In the genomic region with DNA sequence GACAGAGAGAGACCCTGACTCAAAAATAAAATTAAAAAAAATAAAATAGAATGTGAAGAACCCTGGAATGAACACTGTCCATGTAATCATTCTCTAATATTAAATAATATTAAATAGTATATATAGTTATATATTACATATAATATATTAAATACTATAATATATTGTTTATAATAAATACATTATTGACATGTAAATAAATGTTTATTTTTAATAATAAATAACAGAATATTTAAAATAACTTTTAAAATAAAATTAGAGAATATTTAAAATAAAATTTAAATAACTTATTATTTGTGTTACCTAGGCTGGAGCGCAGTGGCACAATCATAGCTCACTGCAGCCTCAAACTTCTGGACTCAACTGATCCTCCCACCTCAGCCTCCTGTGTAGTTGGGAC, we compare ENCODE assay signal across 24 cellular contexts.
"Had no signal": no experiment of that assay in that cellular context is flagged by ENCODE, and none has a peak within 500 bp of the region (broad histone marks: within the 10 kb centered on the region; RNA-seq: fewer than 3 reads in every experiment).

No MANE protein-coding gene starts in this region.

- H3K4me3 Mint-ChIP-seq: endodermal cell; memory B cell; natural killer cell treated with Interleukin-12 subunit alpha and Interleukin-12 subunit beta and Interleukin-15 and Interleukin-18, amount 100 ng/mL, for 72 hours; neural crest cell; type B pancreatic cell had no signal

- ATAC-seq: left lobe of liver; natural killer cell treated with Interleukin-12 subunit alpha and Interleukin-12 subunit beta and Interleukin-15 and Interleukin-18, amount 100 ng/mL, for 72 hours; right lobe of liver had no signal

- FAIRE-seq: endothelial cell of umbilical vein, keratinocyte, small intestine had no signal

- H3K27ac Mint-ChIP-seq: endodermal cell, progenitor cell of endocrine pancreas, type B pancreatic cell had no signal

- DNase-seq: cerebellar nuclear complex; dorsolateral prefrontal cortex; effector CD4-positive, alpha-beta T cell; endodermal cell; erythroblast; esophagus squamous epithelium; foreskin melanocyte; hypothalamus; right lobe of liver; small intestine; stimulated activated CD4-positive, alpha-beta T cell treated with anti-CD3 and anti-CD28 coated beads, Interleukin-15, amount 100 ng/mL, for 24 hours; stimulated activated CD4-positive, alpha-beta T cell treated with anti-CD3 and anti-CD28 coated beads, Interleukin-2, amount 100 ng/mL, for 48 hours; stimulated activated naive CD4-positive, alpha-beta T cell treated with Interleukin-2 at 50 U/mL for 16 hours; stomach; testis; tibial artery had no signal

- H3K27me3 Mint-ChIP-seq: memory B cell; natural killer cell treated with Interleukin-12 subunit alpha and Interleukin-12 subunit beta and Interleukin-15 and Interleukin-18, amount 100 ng/mL, for 72 hours; progenitor cell of endocrine pancreas; type B pancreatic cell had no signal

- H3K9me3 Mint-ChIP-seq: endodermal cell; memory B cell; natural killer cell treated with Interleukin-12 subunit alpha and Interleukin-12 subunit beta and Interleukin-15 and Interleukin-18, amount 100 ng/mL, for 72 hours; neural crest cell; type B pancreatic cell had no signal

- H3K4me1 Mint-ChIP-seq: endodermal cell, neural crest cell had no signal
